9 cellular contexts compared by ENCODE assay signal in the genomic region with DNA sequence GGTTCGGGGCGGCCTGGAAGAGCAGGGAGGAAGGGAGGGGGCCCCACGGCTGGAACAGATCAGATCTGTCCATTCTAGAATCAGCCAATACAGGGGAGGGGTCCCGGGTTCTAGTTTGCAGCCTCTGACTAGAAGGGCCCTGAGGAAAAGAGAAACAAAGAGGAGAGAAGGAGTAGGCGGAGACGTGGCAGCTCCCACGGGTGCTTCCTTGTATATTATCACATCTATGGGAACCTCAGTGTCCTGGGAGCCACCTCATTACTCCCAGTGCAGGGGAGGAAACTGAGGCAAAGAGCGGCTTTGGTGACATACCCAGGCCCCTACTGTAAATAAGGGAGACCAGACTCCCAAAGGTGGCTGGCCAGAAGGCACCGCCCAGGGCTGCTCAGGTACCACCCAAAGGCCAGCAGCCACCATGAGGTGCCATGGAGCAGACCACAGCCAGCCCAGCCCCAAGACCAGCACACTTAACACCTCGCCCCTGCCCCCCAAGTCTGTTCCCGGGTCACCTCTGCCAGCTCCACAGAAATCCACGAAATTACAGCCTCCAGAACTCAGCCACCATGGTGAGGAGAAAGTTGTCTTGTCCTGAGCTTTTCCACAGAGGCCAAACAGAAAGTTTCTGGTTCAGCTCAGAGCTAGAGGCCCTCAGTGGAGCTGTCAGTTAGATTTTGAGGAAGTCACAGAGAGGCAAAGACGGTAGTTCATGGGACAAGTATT. TPM values are rescaled to one million over a fixed set of nuclear protein-coding genes. Genes with fewer than 3 reads are reported as not detected.
A peak's percentile ranks its signal among the peaks of the same experiment; 100 is the strongest.
DNase-seq lines count a peak whose midpoint lies in the region; ATAC-seq and TF ChIP-seq lines count a peak whose summit lies in the region.
"Had no signal": no experiment of that assay in that cellular context is flagged by ENCODE, and none has a peak within 500 bp of the region (broad histone marks: within the 10 kb centered on the region; RNA-seq: fewer than 3 reads in every experiment).

No MANE protein-coding gene starts in this region.

- peak overlapping the region; percentile 79 to 87 (median 82) for H3K27ac ChIP-seq in Peyer's patch
- peak overlapping the region; percentile 35 to 81 for H3K27ac ChIP-seq in coronary artery
- H3K27ac ChIP-seq in ovary = no peak overlapping the region

- H3K27me3 ChIP-seq in Peyer's patch (no peaks in the 10 kb centered on the region), ovary (no peaks in the 10 kb centered on the region)

- TF ChIP-seq CTCF in GM12864 (IDR thresholded peaks at IDR 0.05; ENCODE audit: low read depth, low read length, missing control alignments) (no peak), Peyer's patch (IDR thresholded peaks at IDR 0.05) (no peak), coronary artery (IDR thresholded peaks at IDR 0.05) (no peak), ovary (IDR thresholded peaks at IDR 0.05) (no peak)

- H3K9me3 ChIP-seq in Peyer's patch (no peaks in the 10 kb centered on the region), ovary (no peaks in the 10 kb centered on the region)

- no peak for TF ChIP-seq EP300 in ovary (IDR thresholded peaks at IDR 0.05)

- H3K36me3 ChIP-seq in Peyer's patch = no peaks in the 10 kb centered on the region
- H3K36me3 ChIP-seq in ovary = no peaks in the 10 kb centered on the region

- H3K4me1 ChIP-seq in Peyer's patch = peaks cover 0 to 24% (median 9%) of the 10 kb centered on the region in 4 donors
- no peaks in the 10 kb centered on the region for H3K4me1 ChIP-seq in ovary (ENCODE audit: insufficient read depth)

- DNase-seq in GM12864 (ENCODE audit: low read depth) (no peak), Peyer's patch (peak in 2 of 3 donors; percentile 61 to 62), coronary artery (ENCODE audit: low spot score) (no peak), ovary (no peak), amniotic stem cell (lab: John Stamatoyannopoulos, UW) (no peak), NCI-H345 (lab: John Stamatoyannopoulos, UW) (no peak), head of caudate nucleus (no peak)

- TF ChIP-seq POLR2A in Peyer's patch (IDR thresholded peaks at IDR 0.05) (no peak), ovary (IDR thresholded peaks at IDR 0.05) (no peak)

- ATAC-seq in GM21381 (IDR thresholded peaks at IDR 0.05; ENCODE audit: unreplicated experiment) = no peak

- intact Hi-C loops in ovary (cut with DNase I) = no loop called here
- intact Hi-C loops in head of caudate nucleus (cut with DNase I) = no loop called here

- 63 to 69% (median 63%) methylated on average over 13 of the region's 13 CpGs for WGBS in ovary, 3 donors

- H3K4me3 ChIP-seq in GM12864 (ENCODE audit: low read depth, low read length) = peak overlapping the region; percentile 50
- H3K4me3 ChIP-seq in Peyer's patch = peak overlapping the region; percentile 33 to 51 (median 40)
- peak overlapping the region; percentile 58 for H3K4me3 ChIP-seq in coronary artery
- H3K4me3 ChIP-seq in ovary = peak overlapping the region; percentile 40

RNA-seq across cellular contexts. Expression of a gene that starts 2.1 kb away (rescaled TPM):
- total RNA-seq in Peyer's patch (10 to 100 TPM in 3 of 4 donors, 1 to 10 TPM in 1; 7.8 to 32.2 (median 18.5) TPM), ovary (1 to 10 TPM in 1 of 7 donors, under 1 TPM in 6; 0.15 to 1.3 (median 0.60) TPM)
- polyA plus RNA-seq in ovary = under 1 TPM; 0.18 to 0.45 TPM
- total RNA-seq: LHCN-M2 had no signal

Comparison
In these comparisons a context has a peak if more than half of its experiments do, and no peak if none do; other contexts are left out.
1. DNase-seq: peak in Peyer's patch (2 of 3); none in GM12864 (single experiment), coronary artery (single experiment), ovary (0 of 5), amniotic stem cell (single experiment), NCI-H345 (single experiment) and head of caudate nucleus (0 of 42).
2. H3K27ac ChIP-seq: peak in Peyer's patch (4 of 4) and coronary artery (2 of 2); none in ovary (0 of 2).
3. Peak in every context shown above with its lines, with median percentiles within 50 percentile points of each other: H3K4me3 ChIP-seq.